8 cellular contexts compared by ENCODE assay signal in the genomic region with DNA sequence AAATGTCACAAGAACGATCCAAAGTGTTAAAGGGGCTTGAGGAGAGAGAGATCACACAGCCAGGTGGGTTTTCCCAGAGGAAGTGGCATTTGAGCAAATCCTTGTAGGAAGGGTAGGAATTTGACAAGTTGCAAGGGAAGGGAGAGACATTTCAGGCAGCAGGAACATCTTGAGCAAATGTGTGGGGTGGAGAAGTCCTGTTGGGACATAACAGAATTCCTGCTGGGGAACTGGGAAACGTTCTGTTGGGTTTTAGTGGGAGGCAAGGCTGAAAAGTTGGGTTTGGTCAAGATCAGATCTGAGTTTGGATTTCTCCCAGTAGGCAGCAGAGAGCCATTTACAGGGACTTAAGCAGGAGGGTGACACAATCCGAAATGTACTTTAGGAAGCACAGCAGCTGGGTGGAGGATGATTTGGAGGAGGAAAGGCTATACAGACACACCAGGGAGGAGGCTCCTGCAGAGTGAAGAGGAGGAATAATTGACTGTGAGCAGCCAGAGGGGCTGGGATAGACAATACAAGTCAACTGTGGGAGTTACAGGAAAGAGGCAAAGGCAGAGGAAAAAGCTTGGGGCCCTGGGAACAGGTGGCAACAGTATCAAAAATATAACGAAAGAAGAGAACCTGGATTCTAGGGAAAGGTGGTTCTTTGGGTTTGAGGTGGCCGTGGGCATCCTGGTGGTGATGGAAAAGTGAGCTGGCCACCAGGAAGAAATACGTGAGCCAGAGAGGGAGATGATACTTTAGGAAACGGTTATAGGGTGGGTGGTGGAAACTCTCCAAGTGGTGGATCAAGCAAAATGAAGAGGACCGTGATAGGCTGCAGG. TPM values are rescaled to one million over a fixed set of nuclear protein-coding genes. Genes with fewer than 3 reads are reported as not detected.
DNase-seq lines count a peak whose midpoint lies in the region; ATAC-seq and TF ChIP-seq lines count a peak whose summit lies in the region.

No MANE protein-coding gene starts in this region.

- H3K4me3 Mint-ChIP-seq in activated CD4-positive, alpha-beta memory T cell treated with anti-CD3 and anti-CD28 coated beads, Interleukin-2, amount 10 ng/mL, durations not matched to agents 7 days and 5 days = peak overlapping the region; percentile 72
- H3K4me3 Mint-ChIP-seq in activated CD4-positive, alpha-beta memory T cell treated with anti-CD3 and anti-CD28 coated beads for 36 hours = no peak overlapping the region
- H3K4me3 Mint-ChIP-seq in activated B cell treated with CpG ODN at 0.5 μM for 24 hours = peak overlapping the region; percentile 88

- H3K36me3 Mint-ChIP-seq in activated CD4-positive, alpha-beta memory T cell treated with anti-CD3 and anti-CD28 coated beads, Interleukin-2, amount 10 ng/mL, durations not matched to agents 7 days and 5 days (ENCODE audit: low read depth) = peaks cover 4% of the 10 kb centered on the region
- peaks cover 2% of the 10 kb centered on the region for H3K36me3 Mint-ChIP-seq in activated CD4-positive, alpha-beta memory T cell treated with anti-CD3 and anti-CD28 coated beads for 36 hours
- peaks cover 3% of the 10 kb centered on the region for H3K36me3 Mint-ChIP-seq in activated B cell treated with CpG ODN at 0.5 μM for 24 hours (ENCODE audit: low read depth)

- H3K4me3 ChIP-seq in iPS-20b (ENCODE audit: low read length) (peak overlapping the region; percentile 91), stomach (peak overlapping the region in 1 of 4 donors; percentile 93)

- H3K27ac ChIP-seq in iPS-20b (ENCODE audit: low read length) = no peak overlapping the region
- H3K27ac ChIP-seq in stomach = peak overlapping the region; percentile 70 to 97 (median 96)

- WGBS in stomach, 5 donors = 60 to 66% (median 62%) methylated on average over 8 of the region's 8 CpGs

- H3K36me3 ChIP-seq in iPS-20b (ENCODE audit: insufficient read depth, low read depth, low read length) = no peaks in the 10 kb centered on the region
- no peaks in the 10 kb centered on the region for H3K36me3 ChIP-seq in stomach

- H3K4me1 Mint-ChIP-seq in activated CD4-positive, alpha-beta memory T cell treated with anti-CD3 and anti-CD28 coated beads, Interleukin-2, amount 10 ng/mL, durations not matched to agents 7 days and 5 days = peaks cover 34% of the 10 kb centered on the region
- peaks cover 31% of the 10 kb centered on the region for H3K4me1 Mint-ChIP-seq in activated CD4-positive, alpha-beta memory T cell treated with anti-CD3 and anti-CD28 coated beads for 36 hours (ENCODE audit: low read depth)
- peaks cover 30% of the 10 kb centered on the region for H3K4me1 Mint-ChIP-seq in activated B cell treated with CpG ODN at 0.5 μM for 24 hours

- CTCF ChIA-PET in activated CD4-positive, alpha-beta memory T cell treated with anti-CD3 and anti-CD28 coated beads, Interleukin-2, amount 10 ng/mL, durations not matched to agents 7 days and 5 days (lab: Charles Lee) = no interaction called here
- CTCF ChIA-PET in activated CD4-positive, alpha-beta memory T cell treated with anti-CD3 and anti-CD28 coated beads for 36 hours (lab: Charles Lee) = interaction anchor here (0.6 kb wide), 1 partner anchor 111 kb away, joined by 4 read pairs; no protein-coding TSS in a partner anchor
- CTCF ChIA-PET in activated B cell treated with CpG ODN at 0.5 μM for 24 hours (lab: Charles Lee) = no interaction called here

- TF ChIP-seq POLR2A in stomach (IDR thresholded peaks at IDR 0.05) = no peak

- peaks cover 63% of the 10 kb centered on the region for H3K27me3 ChIP-seq in iPS-20b (ENCODE audit: insufficient read depth, low read length)
- H3K27me3 ChIP-seq in stomach = no peaks in the 10 kb centered on the region

- H3K27ac Mint-ChIP-seq in activated CD4-positive, alpha-beta memory T cell treated with anti-CD3 and anti-CD28 coated beads, Interleukin-2, amount 10 ng/mL, durations not matched to agents 7 days and 5 days = no peak overlapping the region
- no peak overlapping the region for H3K27ac Mint-ChIP-seq in activated CD4-positive, alpha-beta memory T cell treated with anti-CD3 and anti-CD28 coated beads for 36 hours
- no peak overlapping the region for H3K27ac Mint-ChIP-seq in activated B cell treated with CpG ODN at 0.5 μM for 24 hours

- H3K4me1 ChIP-seq in iPS-20b (ENCODE audit: insufficient read depth, low read length) (peaks cover 16% of the 10 kb centered on the region), stomach (peaks cover 9 to 31% (median 22%) of the 10 kb centered on the region in 4 donors)

- H3K9ac ChIP-seq in iPS-20b (ENCODE audit: low read depth, low read length) = no peak overlapping the region

- H3K9me3 ChIP-seq in iPS-20b (ENCODE audit: insufficient read depth, low read depth, low read length) = no peaks in the 10 kb centered on the region
- H3K9me3 ChIP-seq in stomach = no peaks in the 10 kb centered on the region

- POLR2A ChIA-PET in activated CD4-positive, alpha-beta memory T cell treated with anti-CD3 and anti-CD28 coated beads, Interleukin-2, amount 10 ng/mL, durations not matched to agents 7 days and 5 days (lab: Charles Lee) = no interaction called here
- POLR2A ChIA-PET in activated CD4-positive, alpha-beta memory T cell treated with anti-CD3 and anti-CD28 coated beads for 36 hours (lab: Charles Lee) = no interaction called here
- POLR2A ChIA-PET in activated B cell treated with CpG ODN at 0.5 μM for 24 hours (lab: Charles Lee) = interaction anchor here (0.6 to 3.7 kb wide), 3 partner anchors 8 to 81 kb away, joined by 3 to 33 read pairs (median 4); no protein-coding TSS in a partner anchor

- ATAC-seq in activated B cell treated with CpG ODN at 0.5 μM for 24 hours (ENCODE audit: low read depth) = no peak
- ATAC-seq in GM21529 (IDR thresholded peaks at IDR 0.05; ENCODE audit: unreplicated experiment) = no peak
- ATAC-seq in HG02840 (IDR thresholded peaks at IDR 0.05; ENCODE audit: low FRiP score, unreplicated experiment) = no peak

- DNase-seq in activated CD4-positive, alpha-beta memory T cell treated with anti-CD3 and anti-CD28 coated beads, Interleukin-2, amount 10 ng/mL, durations not matched to agents 7 days and 5 days = no peak
- DNase-seq in activated CD4-positive, alpha-beta memory T cell treated with anti-CD3 and anti-CD28 coated beads for 36 hours = no peak
- DNase-seq in activated B cell treated with CpG ODN at 0.5 μM for 24 hours (no peak), stomach (no peak), NCI-H146 treated with DMSO at 0.1 percent for 48 hours (lab: John Stamatoyannopoulos, UW; ENCODE audit: unreplicated experiment) (no peak)

- no peak for TF ChIP-seq EP300 in stomach (IDR thresholded peaks at IDR 0.05)

- no peaks in the 10 kb centered on the region for H3K9me3 Mint-ChIP-seq in activated CD4-positive, alpha-beta memory T cell treated with anti-CD3 and anti-CD28 coated beads, Interleukin-2, amount 10 ng/mL, durations not matched to agents 7 days and 5 days
- no peaks in the 10 kb centered on the region for H3K9me3 Mint-ChIP-seq in activated CD4-positive, alpha-beta memory T cell treated with anti-CD3 and anti-CD28 coated beads for 36 hours
- H3K9me3 Mint-ChIP-seq in activated B cell treated with CpG ODN at 0.5 μM for 24 hours = no peaks in the 10 kb centered on the region

- H3K27me3 Mint-ChIP-seq in activated CD4-positive, alpha-beta memory T cell treated with anti-CD3 and anti-CD28 coated beads, Interleukin-2, amount 10 ng/mL, durations not matched to agents 7 days and 5 days = peaks cover 36% of the 10 kb centered on the region
- peaks cover 19% of the 10 kb centered on the region for H3K27me3 Mint-ChIP-seq in activated CD4-positive, alpha-beta memory T cell treated with anti-CD3 and anti-CD28 coated beads for 36 hours
- H3K27me3 Mint-ChIP-seq in activated B cell treated with CpG ODN at 0.5 μM for 24 hours = peaks cover 10% of the 10 kb centered on the region

- TF ChIP-seq CTCF in activated B cell treated with CpG ODN at 0.5 μM for 24 hours (IDR thresholded peaks at IDR 0.05) = no peak
- no peak for TF ChIP-seq CTCF in stomach (IDR thresholded peaks at IDR 0.05)

- intact Hi-C loops in activated CD4-positive, alpha-beta memory T cell treated with anti-CD3 and anti-CD28 coated beads for 36 hours (cut with micrococcal nuclease) = no loop called here
- intact Hi-C loops in activated B cell treated with CpG ODN at 0.5 μM for 24 hours (cut with micrococcal nuclease) = no loop called here
- intact Hi-C loops in stomach (cut with DNase I; ENCODE audit: low total_unique reads) = loop anchor here (10.0 kb wide), 1 partner anchor 154 kb away; no protein-coding TSS in a partner anchor

RNA-seq across cellular contexts. Expression of gene ZSWIM6, which starts 3.1 kb away (rescaled TPM):
- 1 to 10 TPM; 6.8 to 7.1 TPM for total RNA-seq in activated CD4-positive, alpha-beta memory T cell treated with anti-CD3 and anti-CD28 coated beads, Interleukin-2, amount 10 ng/mL, durations not matched to agents 7 days and 5 days
- 1 to 10 TPM; 5.5 to 5.7 TPM for total RNA-seq in activated CD4-positive, alpha-beta memory T cell treated with anti-CD3 and anti-CD28 coated beads for 36 hours
- total RNA-seq in activated B cell treated with CpG ODN at 0.5 μM for 24 hours = 6.9 and 8.5 TPM in 2 replicates
- 10 to 100 TPM; 14.5 to 39.3 (median 24.8) TPM for total RNA-seq in stomach
- polyA plus RNA-seq in stomach = 1 to 10 TPM; 2.9 to 4.6 (median 4.3) TPM
